In genomic region chr5:148962200-148962550, GRCh38 we compare ENCODE assay signal across 21 cellular contexts.
"Had no signal": no experiment of that assay in that cellular context is flagged by ENCODE, and none has a peak within 500 bp of the region (broad histone marks: within the 10 kb centered on the region; RNA-seq: fewer than 3 reads in every experiment).

No MANE protein-coding gene starts in this region.

- H3K36me3 ChIP-seq: brain microvascular endothelial cell, lower lobe of right lung, upper lobe of left lung had no signal

- H3K9me3 Mint-ChIP-seq: activated CD8-positive, alpha-beta T cell treated with anti-CD3 and anti-CD28 coated beads for 36 hours; activated naive CD8-positive, alpha-beta T cell treated with anti-CD3 and anti-CD28 coated beads, Interleukin-2, amount 50 U/mL, for 24 hours; activated T-cell treated with anti-CD3 and anti-CD28 coated beads, Interleukin-2, amount 50 U/mL, for 24 hours; activated T-helper 2 cell treated with anti-CD3 and anti-CD28 coated beads, Interferon-gamma antibody, Interleukin-2, Interleukin-4, amounts not matched to agents 10 μg/mL and 5 μg/mL and 100 μg/mL, durations not matched to agents 14 hours and 24 hours and 36 hours; nephron progenitor cell had no signal

- H3K4me3 ChIP-seq: lower lobe of right lung, skin epidermis, testis, upper lobe of left lung had no signal

- H3K4me1 ChIP-seq: testis had no signal

- H3K27ac ChIP-seq: brain microvascular endothelial cell, lower lobe of right lung, testis, upper lobe of left lung had no signal

- H3K27ac Mint-ChIP-seq: activated CD4-positive, alpha-beta T cell treated with anti-CD3 and anti-CD28 coated beads, Interleukin-2, amount 10 ng/mL, durations not matched to agents 24 days and 14 days; activated CD8-positive, alpha-beta T cell treated with anti-CD3 and anti-CD28 coated beads for 36 hours; activated naive CD8-positive, alpha-beta T cell treated with anti-CD3 and anti-CD28 coated beads, Interleukin-2, amount 50 U/mL, for 24 hours; activated T-cell treated with anti-CD3 and anti-CD28 coated beads, Interleukin-2, amount 50 U/mL, for 24 hours; activated T-helper 2 cell treated with anti-CD3 and anti-CD28 coated beads, Interferon-gamma antibody, Interleukin-2, Interleukin-4, amounts not matched to agents 10 μg/mL and 5 μg/mL and 100 μg/mL, durations not matched to agents 14 hours and 24 hours and 36 hours; nephron progenitor cell; stimulated activated naive CD8-positive, alpha-beta T cell treated with anti-CD3 and anti-CD28 coated beads, Interleukin-15, amount 100 ng/mL, for 72 hours had no signal

- H3K4me3 Mint-ChIP-seq: activated CD4-positive, alpha-beta T cell treated with anti-CD3 and anti-CD28 coated beads, Interleukin-2, amount 10 ng/mL, durations not matched to agents 24 days and 14 days; activated CD8-positive, alpha-beta T cell treated with anti-CD3 and anti-CD28 coated beads for 36 hours; activated naive CD8-positive, alpha-beta T cell treated with anti-CD3 and anti-CD28 coated beads, Interleukin-2, amount 50 U/mL, for 24 hours; activated T-cell treated with anti-CD3 and anti-CD28 coated beads, Interleukin-2, amount 50 U/mL, for 24 hours; nephron progenitor cell; stimulated activated naive CD8-positive, alpha-beta T cell treated with anti-CD3 and anti-CD28 coated beads, Interleukin-15, amount 100 ng/mL, for 72 hours had no signal

- H3K27me3 Mint-ChIP-seq: activated CD4-positive, alpha-beta T cell treated with anti-CD3 and anti-CD28 coated beads, Interleukin-2, amount 10 ng/mL, durations not matched to agents 24 days and 14 days had no signal

- ATAC-seq: activated CD8-positive, alpha-beta T cell treated with anti-CD3 and anti-CD28 coated beads for 36 hours; activated naive CD8-positive, alpha-beta T cell treated with anti-CD3 and anti-CD28 coated beads, Interleukin-2, amount 50 U/mL, for 24 hours; left cardiac atrium; lower lobe of right lung; stimulated activated naive CD8-positive, alpha-beta T cell treated with anti-CD3 and anti-CD28 coated beads, Interleukin-15, amount 100 ng/mL, for 72 hours had no signal

- FAIRE-seq: endometrium had no signal

- H3K9me3 ChIP-seq: lower lobe of right lung, testis, upper lobe of left lung had no signal

- H3K4me1 Mint-ChIP-seq: activated naive CD8-positive, alpha-beta T cell treated with anti-CD3 and anti-CD28 coated beads, Interleukin-2, amount 50 U/mL, for 24 hours; nephron progenitor cell had no signal

- DNase-seq: activated CD4-positive, alpha-beta T cell treated with anti-CD3 and anti-CD28 coated beads, Interleukin-2, amount 10 ng/mL, durations not matched to agents 24 days and 14 days; activated CD8-positive, alpha-beta T cell treated with anti-CD3 and anti-CD28 coated beads for 36 hours; activated naive CD4-positive, alpha-beta T cell treated with Interleukin-2 at 50 U/mL for 16 hours; activated naive CD8-positive, alpha-beta T cell treated with anti-CD3 and anti-CD28 coated beads, Interleukin-2, amount 50 U/mL, for 24 hours; activated T-cell treated with anti-CD3 and anti-CD28 coated beads, Interleukin-2, amount 50 U/mL, for 24 hours; anterior cingulate cortex; brain microvascular endothelial cell; cortex of kidney; left cardiac atrium; lower lobe of right lung; nephron progenitor cell; nucleus accumbens; retina; stimulated activated CD4-positive, alpha-beta T cell treated with anti-CD3 and anti-CD28 coated beads, Interleukin-15, amount 100 ng/mL, for 24 hours; stimulated activated CD4-positive, alpha-beta T cell treated with anti-CD3 and anti-CD28 coated beads, Interleukin-2, amount 100 ng/mL, for 48 hours; stimulated activated naive CD8-positive, alpha-beta T cell treated with anti-CD3 and anti-CD28 coated beads, Interleukin-15, amount 100 ng/mL, for 72 hours; testis; upper lobe of left lung had no signal

- H3K27me3 ChIP-seq: brain microvascular endothelial cell, testis, upper lobe of left lung had no signal
